Comparison of ENCODE assay signal across 8 cellular contexts in the genomic region with DNA sequence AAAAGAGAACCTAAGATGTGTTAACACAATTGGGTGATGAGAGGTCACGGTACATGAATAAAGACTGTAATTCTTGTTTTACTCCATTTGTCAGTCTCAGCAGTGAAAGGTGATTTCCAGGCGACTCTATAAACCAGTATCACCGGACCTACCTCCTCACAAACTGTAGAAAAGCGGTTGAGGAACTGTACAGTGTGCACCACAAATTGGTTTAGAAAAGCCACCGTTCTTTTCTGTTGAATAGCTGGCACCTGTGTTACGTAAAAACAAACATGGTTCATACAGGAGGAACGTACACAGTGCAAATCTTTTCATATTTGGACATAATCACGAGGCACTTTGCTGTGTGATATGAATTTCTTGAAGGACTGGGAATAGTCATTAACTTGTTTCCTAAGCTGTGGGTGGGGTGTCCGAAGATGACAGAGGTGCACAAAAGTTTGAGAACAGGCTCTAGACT. TPM values are rescaled to one million over a fixed set of nuclear protein-coding genes. Genes with fewer than 3 reads are reported as not detected.
A peak's percentile ranks its signal among the peaks of the same experiment; 100 is the strongest.
DNase-seq lines count a peak whose midpoint lies in the region; ATAC-seq, FAIRE-seq and TF ChIP-seq lines count a peak whose summit lies in the region.

No MANE protein-coding gene starts in this region.

- DNase-seq in DND-41 (no peak), astrocyte (ENCODE audit: low read depth) (peak; percentile 4), keratinocyte (ENCODE audit: low read depth, low spot score) (no peak), NCI-H1694 (lab: John Stamatoyannopoulos, UW) (no peak), D341Med (ENCODE audit: low spot score) (no peak)

- H3K36me3 ChIP-seq in DND-41 (ENCODE audit: insufficient read depth, low read length) (no peaks in the 10 kb centered on the region; the same call in none of the 2 replicates), HUES64 (ENCODE audit: insufficient read depth, low read length) (no peaks in the 10 kb centered on the region), astrocyte (ENCODE audit: insufficient read depth, low read length) (no peaks in the 10 kb centered on the region), keratinocyte (ENCODE audit: control insufficient read depth in 2 of 2, extremely low read depth in 1 of 2, insufficient read depth in 2 of 2, low read length in 2 of 2) (no peaks in the 10 kb centered on the region)

- no peaks in the 10 kb centered on the region for H3K27me3 Mint-ChIP-seq in astrocyte (ENCODE audit: low read depth, unreplicated experiment)
- H3K27me3 Mint-ChIP-seq in stimulated activated naive CD8-positive, alpha-beta T cell treated with anti-CD3 and anti-CD28 coated beads, Interleukin-15, Interleukin-2, amounts not matched to agents 100 ng/mL and 50 ng/mL, for 24 hours, result no peaks in the 10 kb centered on the region

- ATAC-seq in DND-41 (ENCODE audit: insufficient read depth, low read depth) (peak; percentile 18; the same call in 2 of the 3 replicates), GM21423 (IDR thresholded peaks at IDR 0.05; ENCODE audit: unreplicated experiment) (peak; percentile 39)

- no peaks in the 10 kb centered on the region for H3K9me3 Mint-ChIP-seq in astrocyte (ENCODE audit: unreplicated experiment)
- H3K9me3 Mint-ChIP-seq in stimulated activated naive CD8-positive, alpha-beta T cell treated with anti-CD3 and anti-CD28 coated beads, Interleukin-15, Interleukin-2, amounts not matched to agents 100 ng/mL and 50 ng/mL, for 24 hours, result no peaks in the 10 kb centered on the region

- TF ChIP-seq CTCF in DND-41 (IDR thresholded peaks at IDR 0.05; ENCODE audit: borderline replicate concordance, extremely low read depth, low read length, poor library complexity, severe bottlenecking) (no peak), astrocyte (IDR thresholded peaks at IDR 0.05; ENCODE audit: insufficient read depth, low read depth, low read length) (no peak), keratinocyte (optimal IDR thresholded peaks at IDR 0.05 in 1 of 3, IDR thresholded peaks at IDR 0.05 in 1 of 3, conservative IDR thresholded peaks at IDR 0.05 in 1 of 3; ENCODE audit: extremely low read depth in 1 of 3, insufficient read depth in 2 of 3, low read length in 3 of 3) (no peak)

- H3K27me3 ChIP-seq in DND-41 (ENCODE audit: insufficient read depth, low read length, poor library complexity), result no peaks in the 10 kb centered on the region
- no peaks in the 10 kb centered on the region for H3K27me3 ChIP-seq in HUES64 (ENCODE audit: insufficient read depth, low read length)
- H3K27me3 ChIP-seq in astrocyte (ENCODE audit: insufficient read depth, low read length), result no peaks in the 10 kb centered on the region
- no peaks in the 10 kb centered on the region for H3K27me3 ChIP-seq in keratinocyte (ENCODE audit: control insufficient read depth, extremely low read depth, insufficient read depth, low read length)

- 74% methylated on average over 9 of the region's 9 CpGs for WGBS in HUES64

- H2AFZ ChIP-seq in DND-41 (ENCODE audit: low read depth, low read length) (peak overlapping the region; percentile 89), astrocyte (ENCODE audit: low read depth, low read length) (peak overlapping the region; percentile 93), keratinocyte (ENCODE audit: control insufficient read depth, low read length) (peak overlapping the region; percentile 99)

- no peaks in the 10 kb centered on the region for H4K20me1 ChIP-seq in DND-41 (ENCODE audit: insufficient read depth, low read length)
- H4K20me1 ChIP-seq in astrocyte (ENCODE audit: insufficient read depth, low read length), result no peaks in the 10 kb centered on the region
- no peaks in the 10 kb centered on the region for H4K20me1 ChIP-seq in keratinocyte (ENCODE audit: control insufficient read depth, extremely low read depth, insufficient read depth, low read length)

- H3K4me3 ChIP-seq in DND-41 (ENCODE audit: low read depth in 1 of 2, low read length in 2 of 2), result peak overlapping the region; percentile 86 to 93
- peak overlapping the region; percentile 88 for H3K4me3 ChIP-seq in HUES64 (ENCODE audit: low read length)
- peak overlapping the region; percentile 77 for H3K4me3 ChIP-seq in astrocyte (ENCODE audit: insufficient read depth, low read depth, low read length)
- H3K4me3 ChIP-seq in keratinocyte (ENCODE audit: control insufficient read depth in 2 of 3, extremely low read depth in 1 of 3, insufficient read depth in 2 of 3, low read depth in 1 of 3, low read length in 3 of 3), result peak overlapping the region; percentile 87 to 97 (median 91)

- peak overlapping the region; percentile 96 for H3K4me3 Mint-ChIP-seq in astrocyte (ENCODE audit: unreplicated experiment)
- peak overlapping the region; percentile 100 for H3K4me3 Mint-ChIP-seq in stimulated activated naive CD8-positive, alpha-beta T cell treated with anti-CD3 and anti-CD28 coated beads, Interleukin-15, Interleukin-2, amounts not matched to agents 100 ng/mL and 50 ng/mL, for 24 hours

- no peaks in the 10 kb centered on the region for H3K9me1 ChIP-seq in keratinocyte (ENCODE audit: control insufficient read depth, extremely low read depth, insufficient read depth, low read length)

- H3K4me1 Mint-ChIP-seq in astrocyte (ENCODE audit: low read depth, unreplicated experiment), result no peaks in the 10 kb centered on the region
- peaks cover 51% of the 10 kb centered on the region for H3K4me1 Mint-ChIP-seq in stimulated activated naive CD8-positive, alpha-beta T cell treated with anti-CD3 and anti-CD28 coated beads, Interleukin-15, Interleukin-2, amounts not matched to agents 100 ng/mL and 50 ng/mL, for 24 hours (ENCODE audit: low read depth)

- no peaks in the 10 kb centered on the region for H3K9me3 ChIP-seq in DND-41 (ENCODE audit: insufficient read depth, low read length, severe bottlenecking)
- no peaks in the 10 kb centered on the region for H3K9me3 ChIP-seq in HUES64 (ENCODE audit: insufficient read depth, low read depth, low read length)
- no peaks in the 10 kb centered on the region for H3K9me3 ChIP-seq in astrocyte (ENCODE audit: insufficient read depth, low read depth, low read length)
- no peaks in the 10 kb centered on the region for H3K9me3 ChIP-seq in keratinocyte (ENCODE audit: control insufficient read depth, low read depth, low read length)

- peak overlapping the region; percentile 86 for H3K9ac ChIP-seq in DND-41 (ENCODE audit: low read depth, low read length)
- peak overlapping the region; percentile 64 for H3K9ac ChIP-seq in HUES64 (ENCODE audit: low read depth, low read length)
- peak overlapping the region; percentile 89 for H3K9ac ChIP-seq in astrocyte (ENCODE audit: low read length)
- H3K9ac ChIP-seq in keratinocyte (ENCODE audit: control insufficient read depth, extremely low read depth, insufficient read depth, low read length), result peak overlapping the region; percentile 92

- H3K36me3 Mint-ChIP-seq in astrocyte (ENCODE audit: low read depth, unreplicated experiment), result peaks cover 3% of the 10 kb centered on the region
- peaks cover 28% of the 10 kb centered on the region for H3K36me3 Mint-ChIP-seq in stimulated activated naive CD8-positive, alpha-beta T cell treated with anti-CD3 and anti-CD28 coated beads, Interleukin-15, Interleukin-2, amounts not matched to agents 100 ng/mL and 50 ng/mL, for 24 hours (ENCODE audit: low read depth)

- peak overlapping the region; percentile 15 for H3K27ac Mint-ChIP-seq in astrocyte (ENCODE audit: unreplicated experiment)
- H3K27ac Mint-ChIP-seq in stimulated activated naive CD8-positive, alpha-beta T cell treated with anti-CD3 and anti-CD28 coated beads, Interleukin-15, Interleukin-2, amounts not matched to agents 100 ng/mL and 50 ng/mL, for 24 hours, result peak overlapping the region; percentile 100

- H3K27ac ChIP-seq in DND-41 (ENCODE audit: low read length), result peak overlapping the region; percentile 85
- no peak overlapping the region for H3K27ac ChIP-seq in HUES64 (ENCODE audit: low read depth, low read length)
- peak overlapping the region; percentile 75 for H3K27ac ChIP-seq in astrocyte (ENCODE audit: low read depth, low read length)
- peak overlapping the region; percentile 81 for H3K27ac ChIP-seq in keratinocyte (ENCODE audit: control insufficient read depth, insufficient read depth, low read length)

- H3K4me2 ChIP-seq in DND-41 (ENCODE audit: insufficient read depth, low read length) (peak overlapping the region; percentile 80), astrocyte (ENCODE audit: low read length) (peak overlapping the region; percentile 88), keratinocyte (ENCODE audit: control insufficient read depth, extremely low read depth, insufficient read depth, low read depth, low read length) (peak overlapping the region; percentile 96)

- peaks cover 9% of the 10 kb centered on the region for H3K79me2 ChIP-seq in DND-41 (ENCODE audit: insufficient read depth, low read length)
- peaks cover 4% of the 10 kb centered on the region for H3K79me2 ChIP-seq in astrocyte (ENCODE audit: insufficient read depth, low read length)
- H3K79me2 ChIP-seq in keratinocyte (ENCODE audit: control insufficient read depth, insufficient read depth, low read length), result peaks cover 2% of the 10 kb centered on the region

- FAIRE-seq in astrocyte (lab: Jason Lieb, UNC) (no peak), keratinocyte (lab: Jason Lieb, UNC) (no peak)

- H3K4me1 ChIP-seq in DND-41 (ENCODE audit: insufficient read depth, low read length) (peaks cover 22% of the 10 kb centered on the region), HUES64 (ENCODE audit: insufficient read depth, low read length) (no peaks in the 10 kb centered on the region), astrocyte (ENCODE audit: insufficient read depth, low read length) (no peaks in the 10 kb centered on the region), keratinocyte (ENCODE audit: control insufficient read depth, extremely low read depth, insufficient read depth, low read length) (peaks cover 3% of the 10 kb centered on the region)

- dilution Hi-C loops in keratinocyte (cut with MboI; ENCODE audit: extremely low pct_ligation_motif_present, low sequenced_read_pairs), result no loop called here

RNA-seq across cellular contexts. Expression of gene WASHC3, which starts 0.7 kb away (rescaled TPM):
- 9.9 TPM for polyA plus RNA-seq in HUES64 (2013, experiment 1 of 2)
- 17.4 TPM for polyA plus RNA-seq in HUES64 (2013, experiment 2 of 2)
- 22.6 and 26.5 TPM in 2 replicates for total RNA-seq in astrocyte
- polyA plus RNA-seq in keratinocyte, result 43.1 to 91.0 TPM (median 89.7 TPM) in 3 replicates
- polyA plus RNA-seq in keratinocyte (2011; ENCODE audit: low read depth), result 27.3 TPM
- 60.2 and 115 TPM in 2 replicates for polyA plus RNA-seq in keratinocyte (2011; cell fraction: cytosol; rRNA removed)
- polyA plus RNA-seq in keratinocyte (2011; cell fraction: nucleus; rRNA removed), result 34.5 and 37.2 TPM in 2 replicates
- 34.4 and 39.5 TPM in 2 replicates for polyA plus RNA-seq in keratinocyte (2012; ENCODE audit: low replicate concordance)
- 19.4 to 39.9 TPM (median 33.6 TPM) in 3 replicates for polyA minus RNA-seq in keratinocyte
- 29.4 TPM for polyA minus RNA-seq in keratinocyte (2011; cell fraction: cytosol; rRNA and poly(A)+ RNA removed)
- 12.1 and 24.6 TPM in 2 replicates for polyA minus RNA-seq in keratinocyte (2011; cell fraction: nucleus; rRNA and poly(A)+ RNA removed)

RNA-seq across cellular contexts. Expression of gene NUP37, which starts 58.8 kb away (rescaled TPM):
- 51.5 TPM for polyA plus RNA-seq in HUES64 (2013, experiment 1 of 2)
- polyA plus RNA-seq in HUES64 (2013, experiment 2 of 2), result 53.3 TPM
- 23.1 and 27.2 TPM in 2 replicates for total RNA-seq in astrocyte
- polyA plus RNA-seq in keratinocyte, result 45.0 to 89.8 TPM (median 63.1 TPM) in 3 replicates
- polyA plus RNA-seq in keratinocyte (2011; ENCODE audit: low read depth), result 65.9 TPM
- 38.7 and 70.2 TPM in 2 replicates for polyA plus RNA-seq in keratinocyte (2011; cell fraction: cytosol; rRNA removed)
- polyA plus RNA-seq in keratinocyte (2011; cell fraction: nucleus; rRNA removed), result 38.9 and 56.6 TPM in 2 replicates
- polyA plus RNA-seq in keratinocyte (2012; ENCODE audit: low replicate concordance), result 31.1 and 40.6 TPM in 2 replicates
- polyA minus RNA-seq in keratinocyte, result 5.7 to 49.8 TPM (median 24.8 TPM) in 3 replicates
- 13.0 TPM for polyA minus RNA-seq in keratinocyte (2011; cell fraction: cytosol; rRNA and poly(A)+ RNA removed)
- 7.7 and 13.4 TPM in 2 replicates for polyA minus RNA-seq in keratinocyte (2011; cell fraction: nucleus; rRNA and poly(A)+ RNA removed)

RNA-seq across cellular contexts. Expression of gene PARPBP, which starts 58.9 kb away (rescaled TPM):
- 33.9 TPM for polyA plus RNA-seq in HUES64 (2013, experiment 1 of 2)
- polyA plus RNA-seq in HUES64 (2013, experiment 2 of 2), result 31.3 TPM
- total RNA-seq in astrocyte, result 4.5 and 5.8 TPM in 2 replicates
- 3.7 to 9.1 TPM (median 4.8 TPM) in 3 replicates for polyA plus RNA-seq in keratinocyte
- 0.99 TPM for polyA plus RNA-seq in keratinocyte (2011; ENCODE audit: low read depth)
- polyA plus RNA-seq in keratinocyte (2011; cell fraction: cytosol; rRNA removed), result 3.3 and 5.1 TPM in 2 replicates
- polyA plus RNA-seq in keratinocyte (2011; cell fraction: nucleus; rRNA removed), result 2.4 and 4.4 TPM in 2 replicates
- polyA plus RNA-seq in keratinocyte (2012; ENCODE audit: low replicate concordance), result 1.3 and 5.9 TPM in 2 replicates
- 0.82 to 7.4 TPM (median 3.5 TPM) in 3 replicates for polyA minus RNA-seq in keratinocyte
- polyA minus RNA-seq in keratinocyte (2011; cell fraction: cytosol; rRNA and poly(A)+ RNA removed), result 1.3 TPM
- 2.3 and 6.7 TPM in 2 replicates for polyA minus RNA-seq in keratinocyte (2011; cell fraction: nucleus; rRNA and poly(A)+ RNA removed)
